In genomic region chr15:63347074-63347859, GRCh38 we compare ENCODE assay signal across 18 cellular contexts. TPM values are rescaled to one million over a fixed set of nuclear protein-coding genes. Genes with fewer than 3 reads are reported as not detected.
DNase-seq lines count a peak whose midpoint lies in the region; ATAC-seq and TF ChIP-seq lines count a peak whose summit lies in the region.
"Had no signal": no experiment of that assay in that cellular context is flagged by ENCODE, and none has a peak within 500 bp of the region (broad histone marks: within the 10 kb centered on the region; RNA-seq: fewer than 3 reads in every experiment).

No MANE protein-coding gene starts in this region.

- H2AFZ ChIP-seq in ACC112 (ENCODE audit: low read length, unreplicated experiment) (no peak overlapping the region), MM.1S (ENCODE audit: low read length) (no peak overlapping the region), hepatocyte (no peak overlapping the region)

- H3K36me3 ChIP-seq in ACC112 (ENCODE audit: insufficient read depth, low read length) (peaks cover 8% of the 10 kb centered on the region; the same call in 1 of the 2 replicates), MM.1S (replicated peaks; ENCODE audit: insufficient read depth, low read length) (no peaks in the 10 kb centered on the region), hepatocyte (replicated peaks; ENCODE audit: insufficient read depth, low read depth) (no peaks in the 10 kb centered on the region)
- H3K36me3 ChIP-seq: HAP-1 had no signal

- intact Hi-C loops in CD14-positive monocyte (cut with micrococcal nuclease): no loop called here

- ATAC-seq in GM19467 (IDR thresholded peaks at IDR 0.05; ENCODE audit: unreplicated experiment) (no peak), GM18498 (IDR thresholded peaks at IDR 0.05; ENCODE audit: unreplicated experiment) (no peak)
- ATAC-seq: activated T-cell treated with anti-CD3 and anti-CD28 coated beads, Interleukin-2, amount 50 U/mL, for 4 hours; mucosa of descending colon; stimulated activated naive B cell treated with anti-CD40 and anti-IgM and Interleukin-4, amounts not matched to agents 10 μg/mL and 1 μg/mL and 100 μg/mL, for 72 hours had no signal

- H3K4me3 ChIP-seq in ACC112 (ENCODE audit: low read depth, low read length) (no peak overlapping the region), MM.1S (ENCODE audit: low read length) (no peak overlapping the region), hepatocyte (no peak overlapping the region)
- H3K4me3 ChIP-seq: HAP-1, mucosa of descending colon had no signal

- no peaks in the 10 kb centered on the region for H3K27me3 ChIP-seq in ACC112 (ENCODE audit: insufficient read depth, low read length)
- no peaks in the 10 kb centered on the region for H3K27me3 ChIP-seq in MM.1S (replicated peaks; ENCODE audit: insufficient read depth, low read length)
- H3K27me3 ChIP-seq in hepatocyte: no peaks in the 10 kb centered on the region

- H3K9me3 Mint-ChIP-seq in CD14-positive monocyte: no peaks in the 10 kb centered on the region
- H3K9me3 Mint-ChIP-seq: activated naive CD8-positive, alpha-beta T cell treated with anti-CD3 and anti-CD28 coated beads, Interleukin-2, amount 10 ng/mL, durations not matched to agents 7 days and 5 days; activated T-cell treated with anti-CD3 and anti-CD28 coated beads, Interleukin-2, amount 50 U/mL, for 4 hours; stimulated activated naive B cell treated with anti-CD40 and anti-IgM and Interleukin-4, amounts not matched to agents 10 μg/mL and 1 μg/mL and 100 μg/mL, for 72 hours; type B pancreatic cell had no signal

- no peaks in the 10 kb centered on the region for H3K9me2 ChIP-seq in MM.1S (replicated peaks; ENCODE audit: insufficient read depth, low read length)
- H3K9me2 ChIP-seq in hepatocyte (replicated peaks; ENCODE audit: insufficient read depth): no peaks in the 10 kb centered on the region

- H3K27ac Mint-ChIP-seq in CD14-positive monocyte: no peak overlapping the region
- H3K27ac Mint-ChIP-seq: activated naive CD8-positive, alpha-beta T cell treated with anti-CD3 and anti-CD28 coated beads, Interleukin-2, amount 10 ng/mL, durations not matched to agents 7 days and 5 days; type B pancreatic cell had no signal

- WGBS in hepatocyte (ENCODE audit: low lambda C conversion rate, missing lambda C conversion rate): 74% methylated on average over 6 of the region's 6 CpGs

- H3F3A ChIP-seq in MM.1S (ENCODE audit: insufficient read depth, low read length): no peaks in the 10 kb centered on the region

- H3K36me3 Mint-ChIP-seq in CD14-positive monocyte: no peaks in the 10 kb centered on the region
- H3K36me3 Mint-ChIP-seq: activated naive CD8-positive, alpha-beta T cell treated with anti-CD3 and anti-CD28 coated beads, Interleukin-2, amount 10 ng/mL, durations not matched to agents 7 days and 5 days; stimulated activated naive B cell treated with anti-CD40 and anti-IgM and Interleukin-4, amounts not matched to agents 10 μg/mL and 1 μg/mL and 100 μg/mL, for 72 hours; type B pancreatic cell had no signal

- H3K4me3 Mint-ChIP-seq in CD14-positive monocyte: no peak overlapping the region
- H3K4me3 Mint-ChIP-seq: activated naive CD8-positive, alpha-beta T cell treated with anti-CD3 and anti-CD28 coated beads, Interleukin-2, amount 10 ng/mL, durations not matched to agents 7 days and 5 days; activated T-cell treated with anti-CD3 and anti-CD28 coated beads, Interleukin-2, amount 50 U/mL, for 4 hours; stimulated activated naive B cell treated with anti-CD40 and anti-IgM and Interleukin-4, amounts not matched to agents 10 μg/mL and 1 μg/mL and 100 μg/mL, for 72 hours; type B pancreatic cell had no signal

- H3K4me1 ChIP-seq in ACC112 (ENCODE audit: control insufficient read depth, insufficient read depth, low read length, unreplicated experiment): peaks cover 65% of the 10 kb centered on the region
- peaks cover 14% of the 10 kb centered on the region for H3K4me1 ChIP-seq in MM.1S (ENCODE audit: low read length)
- H3K4me1 ChIP-seq in hepatocyte (ENCODE audit: insufficient read depth): peaks cover 4% of the 10 kb centered on the region
- H3K4me1 ChIP-seq: HAP-1 had no signal

- H3K9me3 ChIP-seq in MM.1S (replicated peaks; ENCODE audit: insufficient read depth, low read length) (no peaks in the 10 kb centered on the region), hepatocyte (ENCODE audit: low read depth) (no peaks in the 10 kb centered on the region)
- H3K9me3 ChIP-seq: HAP-1, mucosa of descending colon had no signal

- peaks cover 8% of the 10 kb centered on the region for H3K4me1 Mint-ChIP-seq in CD14-positive monocyte

- peak overlapping the region; percentile 96 for H3K27ac ChIP-seq in ACC112 (ENCODE audit: low read depth, low read length)
- H3K27ac ChIP-seq in MM.1S (ENCODE audit: low read length): no peak overlapping the region
- peak overlapping the region; percentile 31 for H3K27ac ChIP-seq in hepatocyte

- H4K20me1 ChIP-seq in MM.1S (ENCODE audit: insufficient read depth, low read length): no peaks in the 10 kb centered on the region
- no peaks in the 10 kb centered on the region for H4K20me1 ChIP-seq in hepatocyte (ENCODE audit: insufficient read depth, poor library complexity, severe bottlenecking)

- no peak overlapping the region for H3K9ac ChIP-seq in MM.1S (ENCODE audit: low read length)

- peaks cover 10% of the 10 kb centered on the region for H3K79me2 ChIP-seq in ACC112 (ENCODE audit: control insufficient read depth, insufficient read depth, low read length, unreplicated experiment)
- H3K79me2 ChIP-seq in MM.1S (ENCODE audit: low read length): no peaks in the 10 kb centered on the region
- H3K79me2 ChIP-seq in hepatocyte: no peaks in the 10 kb centered on the region

- TF ChIP-seq CTCF in MM.1S (IDR thresholded peaks at IDR 0.05; ENCODE audit: low read length) (no peak), hepatocyte (IDR thresholded peaks at IDR 0.05; ENCODE audit: poor library complexity) (no peak), CD14-positive monocyte (IDR thresholded peaks at IDR 0.05) (no peak)

- H3K27me3 Mint-ChIP-seq in CD14-positive monocyte (ENCODE audit: low read depth in 3 of 3): peaks cover 0 to 2% (median 0%) of the 10 kb centered on the region in 3 donors
- H3K27me3 Mint-ChIP-seq: stimulated activated naive B cell treated with anti-CD40 and anti-IgM and Interleukin-4, amounts not matched to agents 10 μg/mL and 1 μg/mL and 100 μg/mL, for 72 hours had no signal

- peak overlapping the region; percentile 19; the same call in 1 of the 2 replicates for H3K4me2 ChIP-seq in MM.1S (ENCODE audit: low read depth, low read length)
- H3K4me2 ChIP-seq in hepatocyte: no peak overlapping the region

- peak; percentile 47 for DNase-seq in MM.1S
- DNase-seq in amniotic epithelial cell (ENCODE audit: low read depth): peak; percentile 27
- no peak for DNase-seq in hepatocyte (ENCODE audit: low spot score)
- DNase-seq in NK-92 (lab: John Stamatoyannopoulos, UW; ENCODE audit: unreplicated experiment): no peak
- no peak for DNase-seq in CD14-positive monocyte (ENCODE audit: low spot score)
- DNase-seq: activated CD4-positive, alpha-beta T cell treated with anti-CD3 and anti-CD28 coated beads, Interleukin-2, amount 50 U/mL, for 4 hours; activated naive CD8-positive, alpha-beta T cell treated with anti-CD3 and anti-CD28 coated beads, Interleukin-2, amount 10 ng/mL, durations not matched to agents 7 days and 5 days; activated T-cell treated with anti-CD3 and anti-CD28 coated beads, Interleukin-2, amount 50 U/mL, for 4 hours; head of caudate nucleus; mucosa of descending colon; NCI-H1092 treated with DMSO at 0.1 percent for 48 hours; occipital lobe; stimulated activated naive B cell treated with anti-CD40 and anti-IgM and Interleukin-4, amounts not matched to agents 10 μg/mL and 1 μg/mL and 100 μg/mL, for 72 hours had no signal

RNA-seq across cellular contexts. Expression of gene CA12, which starts 34.4 kb away (rescaled TPM):
- total RNA-seq in hepatocyte: 9.5 and 13.8 TPM in 2 replicates
- polyA plus RNA-seq in hepatocyte (16.6 and 23.5 TPM in 2 replicates), CD14-positive monocyte (not detected)
- total RNA-seq: activated naive CD8-positive, alpha-beta T cell treated with anti-CD3 and anti-CD28 coated beads, Interleukin-2, amount 10 ng/mL, durations not matched to agents 7 days and 5 days had no signal

Comparison
In these comparisons a context has a peak if more than half of its experiments do, and no peak if none do; other contexts are left out.
1. DNase-seq: peak in MM.1S (single experiment) and amniotic epithelial cell (single experiment); none in hepatocyte (single experiment), NK-92 (single experiment) and CD14-positive monocyte (single experiment).
2. RNA of gene CA12, which starts 34.4 kb away (polyA plus RNA-seq): 16.6 to 23.5 TPM in hepatocyte; not detected in CD14-positive monocyte; every median in the first group is over 10 times any median in the second.